In the genomic region with DNA sequence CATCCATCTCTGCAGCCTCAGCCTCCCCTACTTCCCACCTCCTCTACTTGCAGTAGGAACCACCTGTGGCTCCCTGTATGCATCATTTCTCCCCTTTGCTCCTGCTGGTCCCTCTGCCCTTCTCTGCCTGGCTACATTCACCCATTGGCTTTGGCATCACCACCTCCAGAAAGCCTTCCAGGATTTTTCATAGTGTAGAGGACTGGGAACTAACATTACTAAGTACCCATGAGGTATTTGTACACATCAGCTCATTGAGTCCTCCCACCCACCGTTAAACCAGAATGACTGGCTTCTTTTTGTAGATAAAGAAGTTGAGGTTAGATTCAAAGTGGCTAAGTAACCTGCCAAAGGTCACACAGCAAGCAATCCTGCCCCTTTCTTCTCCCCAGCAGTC, we compare ENCODE assay signal across 16 cellular contexts. TPM values are rescaled to one million over a fixed set of nuclear protein-coding genes. Genes with fewer than 3 reads are reported as not detected.
A peak's percentile ranks its signal among the peaks of the same experiment; 100 is the strongest.
DNase-seq lines count a peak whose midpoint lies in the region; ATAC-seq and TF ChIP-seq lines count a peak whose summit lies in the region.
"Had no signal": no experiment of that assay in that cellular context is flagged by ENCODE, and none has a peak within 500 bp of the region (broad histone marks: within the 10 kb centered on the region; RNA-seq: fewer than 3 reads in every experiment).

No MANE protein-coding gene starts in this region.

- no peaks in the 10 kb centered on the region for H4K20me1 ChIP-seq in SK-N-SH (ENCODE audit: insufficient read depth)

- POLR2A ChIA-PET in SK-N-SH (lab: Yijun Ruan, JAX) = no interaction called here
- POLR2A ChIA-PET in activated CD8-positive, alpha-beta T cell treated with anti-CD3 and anti-CD28 coated beads for 36 hours (lab: Charles Lee) = no interaction called here

- peaks cover 16% of the 10 kb centered on the region for H3F3A ChIP-seq in SK-N-SH (replicated peaks; ENCODE audit: insufficient read depth)

- H3K9me3 ChIP-seq in SK-N-SH = no peaks in the 10 kb centered on the region
- H3K9me3 ChIP-seq: body of pancreas, psoas muscle had no signal

- CTCF ChIA-PET in SK-N-SH (lab: Yijun Ruan, JAX) = interaction anchor here (0.7 kb wide), 1 partner anchor 28 kb away, joined by 3 read pairs; no protein-coding TSS in a partner anchor
- CTCF ChIA-PET in activated CD8-positive, alpha-beta T cell treated with anti-CD3 and anti-CD28 coated beads for 36 hours (lab: Charles Lee) = interaction anchor here (1.2 kb wide), 1 partner anchor 28 kb away, joined by 4 read pairs; no protein-coding TSS in a partner anchor

- no peak overlapping the region for H3K4me3 Mint-ChIP-seq in CD14-positive monocyte
- no peak overlapping the region for H3K4me3 Mint-ChIP-seq in activated CD8-positive, alpha-beta T cell treated with anti-CD3 and anti-CD28 coated beads for 36 hours
- H3K4me3 Mint-ChIP-seq in memory B cell = peak overlapping the region; percentile 18

- H3K4me1 Mint-ChIP-seq in CD14-positive monocyte = peaks cover 83% of the 10 kb centered on the region
- H3K4me1 Mint-ChIP-seq in activated CD8-positive, alpha-beta T cell treated with anti-CD3 and anti-CD28 coated beads for 36 hours (ENCODE audit: low read depth) = peaks cover 60% of the 10 kb centered on the region
- peaks cover 68% of the 10 kb centered on the region for H3K4me1 Mint-ChIP-seq in memory B cell

- intact Hi-C loops in CD14-positive monocyte (cut with micrococcal nuclease) = loop anchor here (5.0 kb wide), 1 partner anchor 33 kb away; no protein-coding TSS in a partner anchor
- intact Hi-C loops in activated CD8-positive, alpha-beta T cell treated with anti-CD3 and anti-CD28 coated beads for 36 hours (cut with micrococcal nuclease) = no loop called here

- H3K27me3 ChIP-seq in SK-N-SH (ENCODE audit: insufficient read depth) = no peaks in the 10 kb centered on the region
- H3K27me3 ChIP-seq: body of pancreas had no signal

- no peak for TF ChIP-seq CTCF in SK-N-SH (IDR thresholded peaks at IDR 0.05)
- TF ChIP-seq CTCF in CD14-positive monocyte (IDR thresholded peaks at IDR 0.05) = no peak
- TF ChIP-seq CTCF in activated CD8-positive, alpha-beta T cell treated with anti-CD3 and anti-CD28 coated beads for 36 hours (IDR thresholded peaks at IDR 0.05) = no peak
- TF ChIP-seq CTCF in GM13977 (IDR thresholded peaks at IDR 0.05; ENCODE audit: extremely low read depth, insufficient read depth, missing control alignments) = no peak

- no peak overlapping the region for H3K9ac ChIP-seq in SK-N-SH

- WGBS in SK-N-SH (ENCODE audit: low lambda C conversion rate) = 53% methylated on average over 1 of the region's 1 CpG

- no peaks in the 10 kb centered on the region for H3K27me3 Mint-ChIP-seq in CD14-positive monocyte (ENCODE audit: low read depth in 3 of 3)
- H3K27me3 Mint-ChIP-seq in activated CD8-positive, alpha-beta T cell treated with anti-CD3 and anti-CD28 coated beads for 36 hours = no peaks in the 10 kb centered on the region
- H3K27me3 Mint-ChIP-seq in memory B cell = no peaks in the 10 kb centered on the region

- no peaks in the 10 kb centered on the region for H3K9me3 Mint-ChIP-seq in CD14-positive monocyte
- no peaks in the 10 kb centered on the region for H3K9me3 Mint-ChIP-seq in activated CD8-positive, alpha-beta T cell treated with anti-CD3 and anti-CD28 coated beads for 36 hours
- no peaks in the 10 kb centered on the region for H3K9me3 Mint-ChIP-seq in memory B cell

- H3K36me3 Mint-ChIP-seq in CD14-positive monocyte (peaks cover 38 to 54% of the 10 kb centered on the region in 2 donors), memory B cell (peaks cover 14% of the 10 kb centered on the region)
- H3K36me3 Mint-ChIP-seq in activated CD8-positive, alpha-beta T cell treated with anti-CD3 and anti-CD28 coated beads for 36 hours (ENCODE audit: low read depth) = peaks cover 32% of the 10 kb centered on the region

- H3K9me2 ChIP-seq in SK-N-SH = no peaks in the 10 kb centered on the region

- no peak for DNase-seq in SK-N-SH
- DNase-seq in CD14-positive monocyte (ENCODE audit: low spot score) = peak; percentile 15
- DNase-seq in activated CD8-positive, alpha-beta T cell treated with anti-CD3 and anti-CD28 coated beads for 36 hours = peak; percentile 35
- DNase-seq in memory B cell (ENCODE audit: low spot score in 2 of 2) = no peak
- DNase-seq in GM13977 (ENCODE audit: low spot score) = no peak
- no peak for DNase-seq in MV-4-11 (lab: John Stamatoyannopoulos, UW)
- DNase-seq: 8988T; activated CD4-positive, alpha-beta T cell treated with anti-CD3 and anti-CD28 coated beads for 48 hours; activated effector memory CD4-positive, alpha-beta T cell treated with Interleukin-2 at 50 U/mL for 16 hours; kidney glomerular epithelial cell; NCI-H187 treated with DMSO at 0.1 percent for 48 hours; NCI-H510A treated with DMSO at 0.1 percent for 48 hours; psoas muscle had no signal

- no peak overlapping the region for H3K4me3 ChIP-seq in SK-N-SH (ENCODE audit: low read depth in 2 of 2, low read length in 1 of 2)
- H3K4me3 ChIP-seq: body of pancreas, psoas muscle had no signal

- H3K27ac Mint-ChIP-seq in CD14-positive monocyte (peak overlapping the region in 3 of 7 donors; percentile 29 to 48 (median 48)), memory B cell (no peak overlapping the region)
- H3K27ac Mint-ChIP-seq in activated CD8-positive, alpha-beta T cell treated with anti-CD3 and anti-CD28 coated beads for 36 hours = peak overlapping the region; percentile 25

- H2AFZ ChIP-seq in SK-N-SH (ENCODE audit: low read depth) = no peak overlapping the region

- no peak for TF ChIP-seq RAD21 in SK-N-SH (IDR thresholded peaks at IDR 0.05; ENCODE audit: low read length)

- H3K4me2 ChIP-seq in SK-N-SH = no peak overlapping the region

- in situ Hi-C loops in GM13977 (cut with MboI; ENCODE audit: low pct_unique_long_range_greater_than_20kb, low sequenced_read_pairs, unreplicated experiment) = no loop called here

- no peak for TF ChIP-seq EP300 in SK-N-SH (IDR thresholded peaks at IDR 0.05; ENCODE audit: borderline replicate concordance in 1 of 2, low read depth in 1 of 2, low read length in 1 of 2)

- no peaks in the 10 kb centered on the region for H3K36me3 ChIP-seq in SK-N-SH (replicated peaks in 1 of 2; ENCODE audit: control insufficient read depth in 1 of 2, insufficient read depth in 2 of 2, low read length in 1 of 2)

- ATAC-seq in SK-N-SH treated with all-trans-retinoic acid at 6 μM for 48 hours (no peak), memory B cell (ENCODE audit: low read depth) (no peak), GM21390 (IDR thresholded peaks at IDR 0.05; ENCODE audit: unreplicated experiment) (no peak)
- peak; percentile 34 for ATAC-seq in activated CD8-positive, alpha-beta T cell treated with anti-CD3 and anti-CD28 coated beads for 36 hours
- ATAC-seq: body of pancreas had no signal

- peaks cover 23 to 41% of the 10 kb centered on the region in 2 experiments; a peak in 3 of 4 replicates for H3K4me1 ChIP-seq in SK-N-SH (ENCODE audit: control insufficient read depth in 1 of 2, insufficient read depth in 2 of 2, low read depth in 1 of 2, low read length in 1 of 2)

- H3K27ac ChIP-seq in SK-N-SH (ENCODE audit: low read depth in 2 of 2, low read length in 1 of 2) = peak overlapping the region; percentile 26 to 47; a peak in 3 of 4 replicates
- H3K27ac ChIP-seq: body of pancreas, psoas muscle had no signal

- H3K79me2 ChIP-seq in SK-N-SH (ENCODE audit: insufficient read depth) = no peaks in the 10 kb centered on the region

TF ChIP-seq in SK-N-SH, 30 proteins besides CTCF, POLR2A, EP300 and RAD21 (continues in another document):
- TF ChIP-seq MXI1 (IDR thresholded peaks at IDR 0.05; ENCODE audit: low read depth, low read length) = no peak
- TF ChIP-seq GABPA (IDR thresholded peaks at IDR 0.05; ENCODE audit: low read depth) = no peak
- TF ChIP-seq, protein P1, sequence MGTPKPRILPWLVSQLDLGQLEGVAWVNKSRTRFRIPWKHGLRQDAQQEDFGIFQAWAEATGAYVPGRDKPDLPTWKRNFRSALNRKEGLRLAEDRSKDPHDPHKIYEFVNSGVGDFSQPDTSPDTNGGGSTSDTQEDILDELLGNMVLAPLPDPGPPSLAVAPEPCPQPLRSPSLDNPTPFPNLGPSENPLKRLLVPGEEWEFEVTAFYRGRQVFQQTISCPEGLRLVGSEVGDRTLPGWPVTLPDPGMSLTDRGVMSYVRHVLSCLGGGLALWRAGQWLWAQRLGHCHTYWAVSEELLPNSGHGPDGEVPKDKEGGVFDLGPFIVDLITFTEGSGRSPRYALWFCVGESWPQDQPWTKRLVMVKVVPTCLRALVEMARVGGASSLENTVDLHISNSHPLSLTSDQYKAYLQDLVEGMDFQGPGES (IDR thresholded peaks at IDR 0.05; ENCODE audit: low read depth, low read length) = no peak
- no peak for TF ChIP-seq TAF1 (IDR thresholded peaks at IDR 0.05; ENCODE audit: borderline replicate concordance, low read depth, low read length)
- TF ChIP-seq SIN3A (IDR thresholded peaks at IDR 0.05; ENCODE audit: borderline replicate concordance, low read depth, low read length) = no peak

TF ChIP-seq in SK-N-SH treated with all-trans-retinoic acid at 6 μM for 48 hours, 23 proteins besides CTCF, POLR2A, EP300 and RAD21 (continues in another document):
- no peak for TF ChIP-seq ZNF565 (CRISPR knock-in tag; conservative IDR thresholded peaks at IDR 0.05; ENCODE audit: low read depth)
- TF ChIP-seq ISL1 (CRISPR knock-in tag; IDR thresholded peaks at IDR 0.05) = no peak
- TF ChIP-seq, protein P2, sequence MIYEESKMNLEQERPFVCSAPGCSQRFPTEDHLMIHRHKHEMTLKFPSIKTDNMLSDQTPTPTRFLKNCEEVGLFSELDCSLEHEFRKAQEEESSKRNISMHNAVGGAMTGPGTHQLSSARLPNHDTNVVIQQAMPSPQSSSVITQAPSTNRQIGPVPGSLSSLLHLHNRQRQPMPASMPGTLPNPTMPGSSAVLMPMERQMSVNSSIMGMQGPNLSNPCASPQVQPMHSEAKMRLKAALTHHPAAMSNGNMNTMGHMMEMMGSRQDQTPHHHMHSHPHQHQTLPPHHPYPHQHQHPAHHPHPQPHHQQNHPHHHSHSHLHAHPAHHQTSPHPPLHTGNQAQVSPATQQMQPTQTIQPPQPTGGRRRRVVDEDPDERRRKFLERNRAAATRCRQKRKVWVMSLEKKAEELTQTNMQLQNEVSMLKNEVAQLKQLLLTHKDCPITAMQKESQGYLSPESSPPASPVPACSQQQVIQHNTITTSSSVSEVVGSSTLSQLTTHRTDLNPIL (CRISPR knock-in tag; IDR thresholded peaks at IDR 0.05; ENCODE audit: low read depth) = no peak
- no peak for TF ChIP-seq PPARA (CRISPR knock-in tag; IDR thresholded peaks at IDR 0.05; ENCODE audit: borderline replicate concordance)
- no peak for TF ChIP-seq ESRRG (CRISPR knock-in tag; IDR thresholded peaks at IDR 0.05)

RNA-seq across cellular contexts. Expression of a gene that starts 17.1 kb away (rescaled TPM):
- polyA plus RNA-seq in SK-N-SH (2012; rRNA removed) = 1.8 and 2.0 TPM in 2 replicates
- polyA plus RNA-seq in SK-N-SH (2012; cell fraction: cytosol; rRNA removed) = 0.80 and 1.3 TPM in 2 replicates
- polyA plus RNA-seq in SK-N-SH (2012; cell fraction: nucleus; rRNA removed) = 3.0 and 3.6 TPM in 2 replicates
- polyA plus RNA-seq in CD14-positive monocyte = 1 to 10 TPM; 2.6 to 3.5 TPM
- total RNA-seq in activated CD8-positive, alpha-beta T cell treated with anti-CD3 and anti-CD28 coated beads for 36 hours = 10 to 100 TPM; 64.0 to 64.1 TPM

RNA-seq across cellular contexts. Expression of a gene that starts 35.5 kb away (rescaled TPM):
- polyA plus RNA-seq in SK-N-SH (2012; rRNA removed) (29.1 and 31.4 TPM in 2 replicates), CD14-positive monocyte (10 to 100 TPM; 31.1 to 43.1 TPM)
- polyA plus RNA-seq in SK-N-SH (2012; cell fraction: cytosol; rRNA removed) = 45.1 and 60.1 TPM in 2 replicates
- 6.3 and 10.9 TPM in 2 replicates for polyA plus RNA-seq in SK-N-SH (2012; cell fraction: nucleus; rRNA removed)
- total RNA-seq in activated CD8-positive, alpha-beta T cell treated with anti-CD3 and anti-CD28 coated beads for 36 hours = 10 to 100 TPM; 47.3 to 47.8 TPM

Comparison
In these comparisons a context has a peak if more than half of its experiments do, and no peak if none do; other contexts are left out.
1. DNase-seq: peak in CD14-positive monocyte (single experiment) and activated CD8-positive, alpha-beta T cell treated with anti-CD3 and anti-CD28 coated beads for 36 hours (single experiment); none in SK-N-SH (single experiment), memory B cell (0 of 2), GM13977 (single experiment) and MV-4-11 (single experiment).